Comparison of ENCODE assay signal across 12 cellular contexts in genomic region chr5:136108131-136108739, GRCh38. TPM values are rescaled to one million over a fixed set of nuclear protein-coding genes. Genes with fewer than 3 reads are reported as not detected.
DNase-seq lines count a peak whose midpoint lies in the region; ATAC-seq and TF ChIP-seq lines count a peak whose summit lies in the region.
"Had no signal": no experiment of that assay in that cellular context is flagged by ENCODE, and none has a peak within 500 bp of the region (broad histone marks: within the 10 kb centered on the region; RNA-seq: fewer than 3 reads in every experiment).

No MANE protein-coding gene starts in this region.

- no peaks in the 10 kb centered on the region for H3K36me3 ChIP-seq in vagina
- H3K36me3 ChIP-seq in gastrocnemius medialis = no peaks in the 10 kb centered on the region
- H3K36me3 ChIP-seq in GM23248 (ENCODE audit: low read depth) = no peaks in the 10 kb centered on the region
- H3K36me3 ChIP-seq: thoracic aorta had no signal

- ATAC-seq in GM19463 (IDR thresholded peaks at IDR 0.05; ENCODE audit: unreplicated experiment) (peak; percentile 70), HG02870 (IDR thresholded peaks at IDR 0.05; ENCODE audit: unreplicated experiment) (peak; percentile 67), gastrocnemius medialis (no peak)
- ATAC-seq: left ventricle myocardium superior had no signal

- 48 to 49% methylated on average over 3 of the region's 3 CpGs for WGBS in GM23248 (ENCODE audit: low coverage in 1 of 2, low lambda C conversion rate in 2 of 2, missing lambda C conversion rate in 2 of 2), 2 experiments

- DNase-seq in RWPE1 (ENCODE audit: low spot score) (peak; percentile 55), vagina (ENCODE audit: extremely low spot score in 2 of 2) (peak; percentile 6 to 79), gastrocnemius medialis (no peak), NCI-H1092 (lab: John Stamatoyannopoulos, UW) (no peak), GM23248 (no peak)
- DNase-seq: endodermal cell, left ventricle myocardium superior, NCI-H2081 treated with DMSO at 0.1 percent for 48 hours had no signal

- TF ChIP-seq POLR2A in vagina (IDR thresholded peaks at IDR 0.05) (no peak), gastrocnemius medialis (IDR thresholded peaks at IDR 0.05) (no peak)

- H3K27ac ChIP-seq in RWPE1 (no peak overlapping the region), vagina (no peak overlapping the region), gastrocnemius medialis (no peak overlapping the region), GM23248 (no peak overlapping the region)
- H3K27ac ChIP-seq: thoracic aorta had no signal

- intact Hi-C loops in vagina (cut with DNase I) (no loop called here), gastrocnemius medialis (cut with DNase I; ENCODE audit: low total_unique reads) (no loop called here)

- in situ Hi-C loops in gastrocnemius medialis (cut with MboI; ENCODE audit: low sequenced_read_pairs in 4 of 4) (no loop called here), GM23248 (cut with MboI) (no loop called here)

- POLR2A ChIA-PET in RWPE1 (lab: Yijun Ruan, JAX; ENCODE audit: low non-redundant PET) = no interaction called here

- H3K4me1 ChIP-seq in vagina (no peaks in the 10 kb centered on the region), gastrocnemius medialis (no peaks in the 10 kb centered on the region), GM23248 (ENCODE audit: insufficient read depth) (no peaks in the 10 kb centered on the region)

- H2AFZ ChIP-seq in GM23248 = no peak overlapping the region

- CTCF ChIA-PET in RWPE1 (lab: Yijun Ruan, JAX) = no interaction called here

- H3F3A ChIP-seq in GM23248 (ENCODE audit: insufficient read depth) = no peaks in the 10 kb centered on the region

- no peaks in the 10 kb centered on the region for H4K20me1 ChIP-seq in GM23248 (ENCODE audit: insufficient read depth)

- no peak overlapping the region for H3K4me2 ChIP-seq in GM23248 (ENCODE audit: unreplicated experiment)

- H3K27me3 ChIP-seq in vagina = no peaks in the 10 kb centered on the region
- no peaks in the 10 kb centered on the region for H3K27me3 ChIP-seq in gastrocnemius medialis
- H3K27me3 ChIP-seq in GM23248 (replicated peaks; ENCODE audit: insufficient read depth) = no peaks in the 10 kb centered on the region

- H3K79me2 ChIP-seq in GM23248 (ENCODE audit: insufficient read depth) = no peaks in the 10 kb centered on the region

- H3K9ac ChIP-seq in GM23248 = no peak overlapping the region

- TF ChIP-seq CTCF in RWPE1 (conservative IDR thresholded peaks at IDR 0.05; ENCODE audit: low read depth) = no peak
- no peak for TF ChIP-seq CTCF in vagina (IDR thresholded peaks at IDR 0.05)
- TF ChIP-seq CTCF in gastrocnemius medialis (IDR thresholded peaks at IDR 0.05 in 4 of 5, conservative IDR thresholded peaks at IDR 0.05 in 1 of 5) = no peak

- H3K4me3 ChIP-seq in vagina (no peak overlapping the region), gastrocnemius medialis (no peak overlapping the region), GM23248 (no peak overlapping the region)
- H3K4me3 ChIP-seq: skin epidermis, thoracic aorta had no signal

- no peaks in the 10 kb centered on the region for H3K9me2 ChIP-seq in GM23248 (ENCODE audit: insufficient read depth)

- H3K9me3 ChIP-seq in vagina = no peaks in the 10 kb centered on the region
- no peaks in the 10 kb centered on the region for H3K9me3 ChIP-seq in gastrocnemius medialis
- no peaks in the 10 kb centered on the region for H3K9me3 ChIP-seq in GM23248 (ENCODE audit: low read depth)
- H3K9me3 ChIP-seq: thoracic aorta had no signal

RNA-seq across cellular contexts. Expression of gene SMAD5, which starts 24.4 kb away (rescaled TPM):
- 40.0 TPM for total RNA-seq in vagina
- total RNA-seq in gastrocnemius medialis = 10 to 100 TPM; 25.6 to 50.1 (median 32.0) TPM
- total RNA-seq in GM23248 (2014; rRNA removed; shearing (Covaris generic)) = 50.5 and 53.1 TPM in 2 replicates
- polyA plus RNA-seq in GM23248 (2016; fragmentation: Nextera tagmentation; extraction: Ambion mirVana) = 44.0 and 50.0 TPM in 2 replicates

Comparison
In these comparisons a context has a peak if more than half of its experiments do, and no peak if none do; other contexts are left out.
1. ATAC-seq: peak in GM19463 (single experiment) and HG02870 (single experiment); none in gastrocnemius medialis (0 of 2).
2. DNase-seq: peak in RWPE1 (single experiment) and vagina (2 of 2); none in gastrocnemius medialis (0 of 2), NCI-H1092 (single experiment) and GM23248 (single experiment).